1 cellular context compared by ENCODE assay signal in the genomic region with DNA sequence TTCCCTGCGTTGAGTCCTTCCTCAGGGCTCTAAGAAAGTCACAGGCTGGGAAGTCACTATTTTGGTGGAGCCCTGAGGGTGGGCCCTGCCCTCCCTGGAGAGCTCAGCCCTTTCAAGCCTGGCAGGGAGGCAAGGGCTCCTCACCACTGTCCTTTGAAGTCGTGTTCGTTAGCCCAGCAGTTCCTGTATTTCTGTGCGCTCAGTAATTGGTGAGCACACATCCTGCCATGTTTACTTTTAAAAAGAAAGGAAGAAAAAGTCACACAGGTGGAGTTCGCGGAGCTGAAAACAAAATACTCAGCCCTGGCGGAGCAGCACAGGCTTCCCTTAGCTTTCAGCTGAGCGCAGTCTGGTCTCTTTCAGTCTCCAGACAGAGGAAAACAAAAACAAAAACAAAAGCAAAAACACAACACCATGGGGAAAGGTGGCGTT.
TF ChIP-seq lines count a peak whose summit lies in the region.

No MANE protein-coding gene starts in this region.

TF ChIP-seq in GM12878, 131 proteins besides CTCF, POLR2A, EP300 and RAD21 (continued from another document):
- TF ChIP-seq PAX5 (IDR thresholded peaks at IDR 0.05; ENCODE audit: borderline replicate concordance, low read depth, low read length) (no peak), CBX3 (IDR thresholded peaks at IDR 0.05; ENCODE audit: borderline replicate concordance, low read depth) (no peak), MEF2B (IDR thresholded peaks at IDR 0.05; ENCODE audit: partially characterized antibody, poor library complexity, severe bottlenecking) (peak; percentile 28), JUNB (IDR thresholded peaks at IDR 0.05) (no peak), GATAD2B (conservative IDR thresholded peaks at IDR 0.05; ENCODE audit: low read depth) (0 out of 2 replicates have a peak, but pooled peaks have one; percentile 25), TBL1XR1 (IDR thresholded peaks at IDR 0.05; ENCODE audit: low read depth, low read length) (no peak)
